Comparison of ENCODE assay signal across 10 cellular contexts in the genomic region with DNA sequence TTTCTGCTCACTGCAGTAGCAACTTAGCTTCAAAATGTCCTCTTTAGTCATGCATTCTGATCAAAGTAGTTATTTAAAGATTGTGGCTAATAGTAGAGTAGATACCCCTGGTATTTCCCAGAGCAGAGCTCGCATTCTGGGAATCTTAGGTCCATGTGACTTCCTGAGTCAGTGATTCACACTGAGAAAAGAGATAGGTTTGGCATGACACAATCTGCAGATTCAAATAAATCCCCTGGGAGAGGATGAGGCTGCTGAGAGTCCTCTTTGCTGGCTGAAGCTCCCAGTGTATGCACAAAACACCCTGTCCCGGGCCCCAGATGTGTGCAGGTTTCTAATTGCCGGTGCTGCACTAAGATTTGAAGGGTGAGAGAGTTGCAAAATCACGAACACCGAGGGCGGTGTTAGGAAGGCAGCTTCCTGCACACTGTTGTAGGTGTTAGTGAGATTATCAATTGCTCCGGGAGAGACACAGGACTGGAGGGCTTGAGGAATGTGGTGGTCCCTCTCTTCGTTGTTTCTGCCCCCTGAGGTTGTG.
DNase-seq lines count a peak whose midpoint lies in the region; ATAC-seq and TF ChIP-seq lines count a peak whose summit lies in the region.
"Had no signal": no experiment of that assay in that cellular context is flagged by ENCODE, and none has a peak within 500 bp of the region (broad histone marks: within the 10 kb centered on the region; RNA-seq: fewer than 3 reads in every experiment).

No MANE protein-coding gene starts in this region.

- H3K9ac ChIP-seq in neural cell (ENCODE audit: low read length), result peak overlapping the region; percentile 31

- TF ChIP-seq EP300 in neural cell (conservative IDR thresholded peaks at IDR 0.05; ENCODE audit: poor library complexity, severe bottlenecking), result no peak

- no peaks in the 10 kb centered on the region for H3K9me3 ChIP-seq in neural cell (ENCODE audit: low read length)

- peak overlapping the region; percentile 47 for H3K4me3 ChIP-seq in neural cell (ENCODE audit: low read length)

- H3K27ac ChIP-seq in neural cell (ENCODE audit: low read length), result no peak overlapping the region

- no peaks in the 10 kb centered on the region for H3K9me2 ChIP-seq in neural cell (ENCODE audit: insufficient read depth, low read length)

- no peaks in the 10 kb centered on the region for H3K27me3 ChIP-seq in neural cell (ENCODE audit: insufficient read depth, low read depth, low read length)

- ATAC-seq in GM18870 (IDR thresholded peaks at IDR 0.05; ENCODE audit: unreplicated experiment), result peak; percentile 75
- ATAC-seq in HG02642 (IDR thresholded peaks at IDR 0.05; ENCODE audit: poor library complexity, unreplicated experiment), result peak; percentile 80

- H3K4me2 ChIP-seq in neural cell (ENCODE audit: low read length), result peak overlapping the region; percentile 16

- no peaks in the 10 kb centered on the region for H3F3A ChIP-seq in neural cell (ENCODE audit: insufficient read depth, low read length, poor library complexity, severe bottlenecking)

- H2AFZ ChIP-seq in neural cell (ENCODE audit: low read depth, low read length), result no peak overlapping the region

- TF ChIP-seq RAD21 in neural cell (conservative IDR thresholded peaks at IDR 0.05), result no peak

- H3K79me2 ChIP-seq in neural cell (replicated peaks; ENCODE audit: insufficient read depth, low read length), result peaks cover 3% of the 10 kb centered on the region

- no peaks in the 10 kb centered on the region for H3K36me3 ChIP-seq in neural cell (ENCODE audit: insufficient read depth, low read length)

- no peak for TF ChIP-seq CTCF in neural cell (IDR thresholded peaks at IDR 0.05; ENCODE audit: poor library complexity, severe bottlenecking)

- no peaks in the 10 kb centered on the region for H4K20me1 ChIP-seq in neural cell (ENCODE audit: insufficient read depth)

- DNase-seq in RKO (ENCODE audit: low spot score) (peak; percentile 7), SW480 (ENCODE audit: low spot score) (no peak), GM19240 (ENCODE audit: insufficient read length, low spot score) (no peak), HT-29 (ENCODE audit: low spot score) (no peak)
- no peak for DNase-seq in stimulated activated CD4-positive, alpha-beta T cell treated with anti-CD3 and anti-CD28 coated beads, Interleukin-2, amount 100 ng/mL, for 24 hours
- DNase-seq: activated CD4-positive, alpha-beta memory T cell treated with anti-CD3 and anti-CD28 coated beads for 36 hours; NCI-H2171 had no signal

TF ChIP-seq in neural cell, 6 proteins besides CTCF, POLR2A, EP300 and RAD21:
- TF ChIP-seq, protein P1, sequence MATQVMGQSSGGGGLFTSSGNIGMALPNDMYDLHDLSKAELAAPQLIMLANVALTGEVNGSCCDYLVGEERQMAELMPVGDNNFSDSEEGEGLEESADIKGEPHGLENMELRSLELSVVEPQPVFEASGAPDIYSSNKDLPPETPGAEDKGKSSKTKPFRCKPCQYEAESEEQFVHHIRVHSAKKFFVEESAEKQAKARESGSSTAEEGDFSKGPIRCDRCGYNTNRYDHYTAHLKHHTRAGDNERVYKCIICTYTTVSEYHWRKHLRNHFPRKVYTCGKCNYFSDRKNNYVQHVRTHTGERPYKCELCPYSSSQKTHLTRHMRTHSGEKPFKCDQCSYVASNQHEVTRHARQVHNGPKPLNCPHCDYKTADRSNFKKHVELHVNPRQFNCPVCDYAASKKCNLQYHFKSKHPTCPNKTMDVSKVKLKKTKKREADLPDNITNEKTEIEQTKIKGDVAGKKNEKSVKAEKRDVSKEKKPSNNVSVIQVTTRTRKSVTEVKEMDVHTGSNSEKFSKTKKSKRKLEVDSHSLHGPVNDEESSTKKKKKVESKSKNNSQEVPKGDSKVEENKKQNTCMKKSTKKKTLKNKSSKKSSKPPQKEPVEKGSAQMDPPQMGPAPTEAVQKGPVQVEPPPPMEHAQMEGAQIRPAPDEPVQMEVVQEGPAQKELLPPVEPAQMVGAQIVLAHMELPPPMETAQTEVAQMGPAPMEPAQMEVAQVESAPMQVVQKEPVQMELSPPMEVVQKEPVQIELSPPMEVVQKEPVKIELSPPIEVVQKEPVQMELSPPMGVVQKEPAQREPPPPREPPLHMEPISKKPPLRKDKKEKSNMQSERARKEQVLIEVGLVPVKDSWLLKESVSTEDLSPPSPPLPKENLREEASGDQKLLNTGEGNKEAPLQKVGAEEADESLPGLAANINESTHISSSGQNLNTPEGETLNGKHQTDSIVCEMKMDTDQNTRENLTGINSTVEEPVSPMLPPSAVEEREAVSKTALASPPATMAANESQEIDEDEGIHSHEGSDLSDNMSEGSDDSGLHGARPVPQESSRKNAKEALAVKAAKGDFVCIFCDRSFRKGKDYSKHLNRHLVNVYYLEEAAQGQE (IDR thresholded peaks at IDR 0.05; ENCODE audit: borderline replicate concordance), result no peak
- TF ChIP-seq MXI1 (conservative IDR thresholded peaks at IDR 0.05; ENCODE audit: poor library complexity, severe bottlenecking), result no peak
- no peak for TF ChIP-seq POLR2AphosphoS5 (IDR thresholded peaks at IDR 0.05)
- TF ChIP-seq SMC3 (conservative IDR thresholded peaks at IDR 0.05; ENCODE audit: poor library complexity), result no peak
- no peak for TF ChIP-seq EZH2 (IDR thresholded peaks at IDR 0.05; ENCODE audit: borderline replicate concordance, insufficient read depth, low read length, poor library complexity, severe bottlenecking)
- no peak for TF ChIP-seq TAF1 (IDR thresholded peaks at IDR 0.05; ENCODE audit: low read depth)
